In the genomic region with DNA sequence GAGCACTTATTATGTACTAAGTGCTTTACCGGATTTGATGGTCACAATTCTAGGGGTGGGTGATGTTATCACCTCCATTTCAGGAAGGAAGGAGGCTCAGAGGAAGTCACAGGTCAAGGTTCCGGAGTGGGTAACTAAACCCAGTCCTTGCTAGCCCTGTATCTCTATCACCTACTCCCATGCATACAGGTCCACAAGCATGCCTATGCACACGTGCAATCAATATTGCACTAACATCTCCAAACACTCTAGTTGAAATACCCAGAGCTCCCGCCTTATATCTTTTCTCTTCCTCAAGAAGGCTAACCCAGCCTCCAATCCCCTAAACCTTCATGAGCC, we compare ENCODE assay signal across 8 cellular contexts. TPM values are rescaled to one million over a fixed set of nuclear protein-coding genes. Genes with fewer than 3 reads are reported as not detected.
DNase-seq lines count a peak whose midpoint lies in the region; ATAC-seq, FAIRE-seq and TF ChIP-seq lines count a peak whose summit lies in the region.

No MANE protein-coding gene starts in this region.

- DNase-seq in GM10266 (ENCODE audit: extremely low spot score) (peak; percentile 20), NB4 (ENCODE audit: low read depth) (no peak), natural killer cell (no peak), HTR-8/SVneo (ENCODE audit: insufficient read length, low spot score) (no peak), GM20000 (ENCODE audit: low spot score) (no peak)
- no peak for DNase-seq in activated CD4-positive, CD25-positive, alpha-beta regulatory T cell (lab: John Stamatoyannopoulos, UW)

- intact Hi-C loops in dendritic cell treated with granulocyte-macrophage colony-stimulating factor and Interleukin-4, amounts not matched to agents 40 ng/mL and 50 ng/mL, for 4 days (cut with micrococcal nuclease), result loop anchor here (2.0 kb wide), 1 partner anchor 17 kb away; a partner anchor contains a TSS
- intact Hi-C loops in natural killer cell (cut with micrococcal nuclease), result loop anchor here (1.0 to 10.0 kb wide), 3 partner anchors 8 to 195 kb away; no protein-coding TSS in a partner anchor

- TF ChIP-seq POLR2A in NB4 (IDR thresholded peaks at IDR 0.05; ENCODE audit: extremely low read depth, insufficient read length), result no peak

- no peak for TF ChIP-seq CTCF in GM10266 (IDR thresholded peaks at IDR 0.05; ENCODE audit: control insufficient read depth, insufficient read depth, low read depth, missing control alignments)
- TF ChIP-seq CTCF in NB4 (IDR thresholded peaks at IDR 0.05; ENCODE audit: low read depth, low read length), result no peak
- no peak for TF ChIP-seq CTCF in natural killer cell (IDR thresholded peaks at IDR 0.05)
- no peak for TF ChIP-seq CTCF in GM20000 (IDR thresholded peaks at IDR 0.05; ENCODE audit: extremely low read depth, missing control alignments)

- H3K4me1 Mint-ChIP-seq in dendritic cell treated with granulocyte-macrophage colony-stimulating factor and Interleukin-4, amounts not matched to agents 40 ng/mL and 50 ng/mL, for 4 days (ENCODE audit: low read depth), result peaks cover 43% of the 10 kb centered on the region
- peaks cover 65 to 74% of the 10 kb centered on the region in 2 donors for H3K4me1 Mint-ChIP-seq in natural killer cell

- no peaks in the 10 kb centered on the region for H3K36me3 Mint-ChIP-seq in dendritic cell treated with granulocyte-macrophage colony-stimulating factor and Interleukin-4, amounts not matched to agents 40 ng/mL and 50 ng/mL, for 4 days (ENCODE audit: low read depth)
- H3K36me3 Mint-ChIP-seq in natural killer cell, result no peaks in the 10 kb centered on the region

- peak; percentile 52 to 78 (median 62) for ATAC-seq in natural killer cell
- ATAC-seq in GM21723 (IDR thresholded peaks at IDR 0.05; ENCODE audit: unreplicated experiment), result no peak

- peak overlapping the region; percentile 53 for H3K4me3 ChIP-seq in NB4 (ENCODE audit: low read depth, low read length)

- no peaks in the 10 kb centered on the region for H3K9me3 Mint-ChIP-seq in dendritic cell treated with granulocyte-macrophage colony-stimulating factor and Interleukin-4, amounts not matched to agents 40 ng/mL and 50 ng/mL, for 4 days
- no peaks in the 10 kb centered on the region for H3K9me3 Mint-ChIP-seq in natural killer cell

- H3K4me3 Mint-ChIP-seq in dendritic cell treated with granulocyte-macrophage colony-stimulating factor and Interleukin-4, amounts not matched to agents 40 ng/mL and 50 ng/mL, for 4 days, result peak overlapping the region; percentile 88
- H3K4me3 Mint-ChIP-seq in natural killer cell, result peak overlapping the region; percentile 98

- FAIRE-seq in HTR-8/SVneo (lab: Jason Lieb, UNC), result no peak

- peaks cover 21% of the 10 kb centered on the region for H3K27me3 Mint-ChIP-seq in dendritic cell treated with granulocyte-macrophage colony-stimulating factor and Interleukin-4, amounts not matched to agents 40 ng/mL and 50 ng/mL, for 4 days
- no peaks in the 10 kb centered on the region for H3K27me3 Mint-ChIP-seq in natural killer cell (ENCODE audit: low read depth in 2 of 2)

- peak overlapping the region; percentile 99 for H3K27ac Mint-ChIP-seq in dendritic cell treated with granulocyte-macrophage colony-stimulating factor and Interleukin-4, amounts not matched to agents 40 ng/mL and 50 ng/mL, for 4 days
- peak overlapping the region; percentile 99 to 100 for H3K27ac Mint-ChIP-seq in natural killer cell

RNA-seq across cellular contexts. Expression of a gene that starts 17.8 kb away (rescaled TPM):
- total RNA-seq in natural killer cell, result 1,000 to 10,000 TPM in 2 of 3 donors, 100 to 1,000 TPM in 1; 784 to 1,837 (median 1,121) TPM

RNA-seq across cellular contexts. Expression of a gene that starts 26.3 kb away (rescaled TPM):
- total RNA-seq in natural killer cell, result 10 to 100 TPM; 46.8 to 55.2 (median 48.2) TPM

RNA-seq across cellular contexts. Expression of a gene that starts 43.6 kb away (rescaled TPM):
- total RNA-seq in natural killer cell, result 1 to 10 TPM in 1 of 3 donors, under 1 TPM in 2; 0.28 to 1.4 (median 0.45) TPM

RNA-seq across cellular contexts. Expression of a gene that starts 45.1 kb away (rescaled TPM):
- total RNA-seq in natural killer cell, result 1 to 10 TPM; 5.6 to 7.4 (median 5.9) TPM

RNA-seq across cellular contexts. Expression of a gene that starts 46.8 kb away (rescaled TPM):
- 1 to 10 TPM; 1.9 to 5.5 (median 3.0) TPM for total RNA-seq in natural killer cell
